ENCODE assay signal across 8 cellular contexts in genomic region chr10:79298403-79299244, GRCh38. TPM values are rescaled to one million over a fixed set of nuclear protein-coding genes. Genes with fewer than 3 reads are reported as not detected.
DNase-seq lines count a peak whose midpoint lies in the region; ATAC-seq and TF ChIP-seq lines count a peak whose summit lies in the region.

No MANE protein-coding gene starts in this region.

- no peaks in the 10 kb centered on the region for H3K9me3 ChIP-seq in Panc1 (ENCODE audit: control insufficient read depth, insufficient read depth, low read depth, low read length)

- no peak for TF ChIP-seq CTCF in Panc1 (IDR thresholded peaks at IDR 0.05)
- no peak for TF ChIP-seq CTCF in coronary artery (IDR thresholded peaks at IDR 0.05)
- TF ChIP-seq CTCF in neural crest cell (conservative IDR thresholded peaks at IDR 0.05) = no peak
- no peak for TF ChIP-seq CTCF in WTC11 (IDR thresholded peaks at IDR 0.05)

- peaks cover 21% of the 10 kb centered on the region for H3K36me3 Mint-ChIP-seq in neural crest cell (ENCODE audit: low read depth)
- peaks cover 43% of the 10 kb centered on the region for H3K36me3 Mint-ChIP-seq in WTC11

- H3K9me3 Mint-ChIP-seq in neural crest cell (no peaks in the 10 kb centered on the region), WTC11 (no peaks in the 10 kb centered on the region)

- POLR2A ChIA-PET in Panc1 (lab: Charles Lee) (no interaction called here), WTC11 (lab: Charles Lee) (interaction anchor here (1.1 kb wide), 1 partner anchor 48 kb away, joined by 3 read pairs; no protein-coding TSS in a partner anchor)

- BruUV-seq in Panc1 (replicated peaks; lab: Mats Ljungman, UMichigan) = no TSS peak

- DNase-seq in DMS53 treated with DMSO at 0.1 percent for 48 hours (lab: John Stamatoyannopoulos, UW; ENCODE audit: unreplicated experiment) (peak; percentile 39), Panc1 (ENCODE audit: low read depth, low spot score) (no peak), coronary artery (ENCODE audit: low spot score) (no peak), neural crest cell (ENCODE audit: low read depth, low spot score) (no peak), NCI-H2107 (lab: John Stamatoyannopoulos, UW) (no peak), WTC11 (ENCODE audit: low spot score) (no peak), NCI-H1436 treated with DMSO at 0.1 percent for 48 hours (lab: John Stamatoyannopoulos, UW) (no peak)

- H3K36me3 ChIP-seq in Panc1 (ENCODE audit: control insufficient read depth, insufficient read depth, low read length) = peaks cover 2% of the 10 kb centered on the region; the same call in 1 of the 2 replicates

- H3K4me3 Mint-ChIP-seq in neural crest cell = no peak overlapping the region
- no peak overlapping the region for H3K4me3 Mint-ChIP-seq in WTC11

- intact Hi-C loops in Panc1 (cut with micrococcal nuclease; ENCODE audit: unreplicated experiment) = no loop called here

- ATAC-seq in Panc1 (peak; percentile 78), HG02885 (IDR thresholded peaks at IDR 0.05; ENCODE audit: poor library complexity, unreplicated experiment) (no peak), WTC11 (no peak)

- H3K4me1 ChIP-seq in Panc1 (ENCODE audit: control insufficient read depth, insufficient read depth, low read length) = no peaks in the 10 kb centered on the region

- in situ Hi-C loops in Panc1 (cut with HindIII; ENCODE audit: low pct_unique_long_range_greater_than_20kb, low sequenced_read_pairs) = no loop called here

- CTCF ChIA-PET in Panc1 (lab: Charles Lee) = no interaction called here
- CTCF ChIA-PET in WTC11 (lab: Charles Lee) = interaction anchor here (2.1 kb wide), 1 partner anchor 48 kb away, joined by 5 read pairs; no protein-coding TSS in a partner anchor

- H3K4me1 Mint-ChIP-seq in neural crest cell = no peaks in the 10 kb centered on the region
- H3K4me1 Mint-ChIP-seq in WTC11 = no peaks in the 10 kb centered on the region

- H3K27ac ChIP-seq in Panc1 (ENCODE audit: low read length) = no peak overlapping the region
- peak overlapping the region; percentile 40 to 80 for H3K27ac ChIP-seq in coronary artery

- no peaks in the 10 kb centered on the region for H3K27me3 ChIP-seq in Panc1 (ENCODE audit: control insufficient read depth, insufficient read depth, low read length)

- peak overlapping the region; percentile 27 for H3K27ac Mint-ChIP-seq in neural crest cell (ENCODE audit: unreplicated experiment)
- no peak overlapping the region for H3K27ac Mint-ChIP-seq in WTC11

- no peak overlapping the region for H3K4me3 ChIP-seq in Panc1 (ENCODE audit: low read depth in 2 of 2, low read length in 2 of 2)
- H3K4me3 ChIP-seq in coronary artery = no peak overlapping the region

- H3K27me3 Mint-ChIP-seq in neural crest cell (ENCODE audit: low read depth) = no peaks in the 10 kb centered on the region
- no peaks in the 10 kb centered on the region for H3K27me3 Mint-ChIP-seq in WTC11 (ENCODE audit: low read depth)

TF ChIP-seq in WTC11, 78 proteins besides CTCF, POLR2A, EP300 and RAD21:
- TF ChIP-seq, protein P1, sequence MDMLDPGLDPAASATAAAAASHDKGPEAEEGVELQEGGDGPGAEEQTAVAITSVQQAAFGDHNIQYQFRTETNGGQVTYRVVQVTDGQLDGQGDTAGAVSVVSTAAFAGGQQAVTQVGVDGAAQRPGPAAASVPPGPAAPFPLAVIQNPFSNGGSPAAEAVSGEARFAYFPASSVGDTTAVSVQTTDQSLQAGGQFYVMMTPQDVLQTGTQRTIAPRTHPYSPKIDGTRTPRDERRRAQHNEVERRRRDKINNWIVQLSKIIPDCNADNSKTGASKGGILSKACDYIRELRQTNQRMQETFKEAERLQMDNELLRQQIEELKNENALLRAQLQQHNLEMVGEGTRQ (CRISPR knock-in tag; IDR thresholded peaks at IDR 0.05) = no peak
- TF ChIP-seq ZSCAN18 (CRISPR knock-in tag; IDR thresholded peaks at IDR 0.05) (no peak), ATF1 (CRISPR knock-in tag; IDR thresholded peaks at IDR 0.05) (no peak), FOXJ3 (CRISPR knock-in tag; IDR thresholded peaks at IDR 0.05; ENCODE audit: borderline replicate concordance) (no peak), TEAD1 (CRISPR knock-in tag; IDR thresholded peaks at IDR 0.05) (no peak), ZNF281 (CRISPR knock-in tag; IDR thresholded peaks at IDR 0.05) (no peak)

RNA-seq across cellular contexts. Expression of gene PPIF, which starts 48.6 kb away (rescaled TPM):
- total RNA-seq in Panc1 (2021; ENCODE audit: unreplicated experiment) (59.0 TPM), neural crest cell (74.2 and 76.8 TPM in 2 replicates), WTC11 (2021) (80.9 to 91.4 TPM (median 89.9 TPM) in 3 replicates)
- polyA plus RNA-seq in Panc1 (2012; ENCODE audit: insufficient read length) = 60.3 TPM
